In the genomic region with DNA sequence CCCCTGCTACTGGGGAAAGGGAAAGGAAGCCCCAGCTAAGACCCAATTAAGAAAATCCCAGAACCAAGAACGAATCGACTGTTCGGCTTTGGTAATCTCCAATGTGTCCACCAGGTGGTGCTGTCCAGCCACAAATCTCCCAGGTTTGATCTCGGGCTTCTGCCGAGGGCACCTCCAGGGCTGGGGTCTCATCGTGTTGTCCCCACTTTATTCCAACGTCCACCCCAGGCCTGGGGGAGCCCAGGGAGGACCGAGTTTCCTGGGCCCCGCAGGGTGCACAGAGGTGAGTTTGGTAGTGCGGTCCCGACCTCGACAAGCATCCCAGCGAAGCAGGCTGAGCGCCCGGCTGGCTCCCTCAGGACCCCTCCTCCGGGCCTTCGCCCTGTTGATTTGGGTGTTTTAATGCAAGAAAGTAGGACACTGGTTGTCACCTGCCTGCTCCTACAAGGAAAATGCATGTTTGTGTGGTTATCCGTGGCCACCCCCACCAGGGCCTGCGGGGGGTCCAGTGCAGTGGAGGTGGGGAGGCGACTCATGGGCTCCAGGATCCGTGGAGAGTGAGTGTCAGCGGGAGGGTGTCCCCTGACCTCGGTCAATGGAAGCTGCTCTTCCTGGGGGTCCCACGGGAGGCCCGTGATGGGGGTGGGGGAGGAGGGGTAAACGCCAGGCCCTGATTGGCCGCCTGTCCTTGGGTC, we compare ENCODE assay signal across 8 cellular contexts.
A peak's percentile ranks its signal among the peaks of the same experiment; 100 is the strongest.
DNase-seq lines count a peak whose midpoint lies in the region; TF ChIP-seq lines count a peak whose summit lies in the region.

No MANE protein-coding gene starts in this region.

- no peaks in the 10 kb centered on the region for H3K27me3 ChIP-seq in prostate gland (replicated peaks; ENCODE audit: insufficient read depth)

- no peak overlapping the region for H3K27ac ChIP-seq in prostate gland

- TF ChIP-seq POLR2A in prostate gland (IDR thresholded peaks at IDR 0.05), result no peak

- H3K27me3 Mint-ChIP-seq in glutamatergic neuron (ENCODE audit: unreplicated experiment), result peaks cover 16% of the 10 kb centered on the region

- TF ChIP-seq CTCF in LNCAP (IDR thresholded peaks at IDR 0.05), result peak; percentile 82
- peak; percentile 74 for TF ChIP-seq CTCF in glutamatergic neuron (IDR thresholded peaks at IDR 0.05; ENCODE audit: partially characterized antibody, unreplicated experiment)
- TF ChIP-seq CTCF in prostate gland (IDR thresholded peaks at IDR 0.05), result peak; percentile 56 to 84 (median 70)

- H3K9me3 Mint-ChIP-seq in glutamatergic neuron (ENCODE audit: unreplicated experiment), result peaks cover 32% of the 10 kb centered on the region

- H3K36me3 ChIP-seq in prostate gland, result no peaks in the 10 kb centered on the region

- intact Hi-C loops in prostate gland (cut with DNase I), result no loop called here

- H3K36me3 Mint-ChIP-seq in glutamatergic neuron (ENCODE audit: unreplicated experiment), result peaks cover 5% of the 10 kb centered on the region

- H3K27ac Mint-ChIP-seq in glutamatergic neuron (ENCODE audit: unreplicated experiment), result no peak overlapping the region

- no peaks in the 10 kb centered on the region for H3K4me1 ChIP-seq in prostate gland (replicated peaks)

- no peak overlapping the region for H3K4me3 ChIP-seq in prostate gland

- no peaks in the 10 kb centered on the region for H3K9me3 ChIP-seq in prostate gland

- no peaks in the 10 kb centered on the region for H3K4me1 Mint-ChIP-seq in glutamatergic neuron (ENCODE audit: low read depth, unreplicated experiment)

- H3K4me3 Mint-ChIP-seq in glutamatergic neuron (ENCODE audit: unreplicated experiment), result no peak overlapping the region

- 71% methylated on average over 27 of the region's 27 CpGs for WGBS in prostate gland

- DNase-seq in activated naive CD4-positive, alpha-beta T cell treated with Interleukin-2 at 50 U/mL for 16 hours, result peak; percentile 83
- DNase-seq in activated naive CD4-positive, alpha-beta T cell (lab: John Stamatoyannopoulos, UW), result no peak
- DNase-seq in activated T-cell treated with anti-CD3 and anti-CD28 coated beads for 48 hours (ENCODE audit: low read depth), result peak; percentile 74
- no peak for DNase-seq in glutamatergic neuron
- peak; percentile 13 for DNase-seq in prostate gland (ENCODE audit: low spot score)
- DNase-seq in epidermal melanocyte (ENCODE audit: insufficient read length, low spot score), result no peak
- no peak for DNase-seq in NCI-H1930 (lab: John Stamatoyannopoulos, UW)

Comparison
In these comparisons a context has a peak if more than half of its experiments do, and no peak if none do; other contexts are left out.
1. DNase-seq: peak in activated naive CD4-positive, alpha-beta T cell treated with Interleukin-2 at 50 U/mL for 16 hours (single experiment), activated T-cell treated with anti-CD3 and anti-CD28 coated beads for 48 hours (single experiment) and prostate gland (single experiment); none in activated naive CD4-positive, alpha-beta T cell (0 of 4), glutamatergic neuron (single experiment), epidermal melanocyte (single experiment) and NCI-H1930 (0 of 2).
2. Peak in every context shown above with its lines, with median percentiles within 50 percentile points of each other: CTCF ChIP-seq.